16 cellular contexts compared by ENCODE assay signal in the genomic region with DNA sequence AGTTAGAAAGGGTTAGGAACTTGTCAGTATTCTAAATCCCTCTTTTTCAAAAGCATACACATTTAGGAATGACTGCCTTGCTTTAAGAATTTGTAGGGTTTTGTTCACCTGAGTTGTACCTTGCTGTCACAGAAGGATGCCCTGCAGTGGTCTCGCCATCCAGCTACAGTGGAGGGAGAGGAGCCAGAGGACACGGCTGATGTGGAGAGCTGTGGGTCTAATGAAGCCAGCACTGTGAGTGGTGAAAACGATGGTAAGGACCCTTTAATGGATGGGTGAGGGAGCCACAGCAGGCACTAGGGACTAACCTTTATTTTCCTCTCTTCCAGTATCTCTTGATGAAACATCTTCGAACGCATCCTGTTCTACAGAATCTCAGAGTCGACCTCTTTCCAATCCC.
"Had no signal": no experiment of that assay in that cellular context is flagged by ENCODE, and none has a peak within 500 bp of the region (broad histone marks: within the 10 kb centered on the region; RNA-seq: fewer than 3 reads in every experiment).

No MANE protein-coding gene starts in this region.

- H3K27ac ChIP-seq: adrenal gland, breast epithelium, gastroesophageal sphincter, pancreas, sigmoid colon, thyroid gland had no signal

- H3K4me1 ChIP-seq: adrenal gland, breast epithelium, gastroesophageal sphincter, sigmoid colon had no signal

- H3K4me3 ChIP-seq: adrenal gland, breast epithelium, gastroesophageal sphincter, pancreas, sigmoid colon, thyroid gland had no signal

- H3K4me3 Mint-ChIP-seq: immature natural killer cell; stimulated activated memory B cell treated with anti-CD40 and anti-IgM and Interleukin-4, amounts not matched to agents 10 μg/mL and 1 μg/mL and 100 μg/mL, for 72 hours; T-helper 2 cell treated with Interferon-gamma antibody and Interleukin-4, amounts not matched to agents 5 μg/mL and 100 μg/mL, for 36 hours had no signal

- DNase-seq: activated CD4-positive, alpha-beta T cell treated with anti-CD3 and anti-CD28 coated beads, Interleukin-2, amount 50 U/mL, for 4 hours; activated T-cell treated with anti-CD3 and anti-CD28 coated beads, Interleukin-2, amount 50 U/mL, for 48 hours; adrenal gland; cerebellar nuclear complex; cortex of kidney; immature natural killer cell; left ventricle myocardium superior; pancreas; sigmoid colon; stimulated activated CD4-positive, alpha-beta T cell treated with anti-CD3 and anti-CD28 coated beads, Interleukin-4, amount 100 ng/mL, for 24 hours; thyroid gland had no signal

- H3K9me3 ChIP-seq: adrenal gland, breast epithelium, gastroesophageal sphincter, pancreas, sigmoid colon, thyroid gland had no signal

- H3K9me3 Mint-ChIP-seq: immature natural killer cell; stimulated activated memory B cell treated with anti-CD40 and anti-IgM and Interleukin-4, amounts not matched to agents 10 μg/mL and 1 μg/mL and 100 μg/mL, for 72 hours; T-helper 2 cell treated with Interferon-gamma antibody and Interleukin-4, amounts not matched to agents 5 μg/mL and 100 μg/mL, for 36 hours had no signal

- H3K27ac Mint-ChIP-seq: T-helper 2 cell treated with Interferon-gamma antibody and Interleukin-4, amounts not matched to agents 5 μg/mL and 100 μg/mL, for 36 hours had no signal

- H3K27me3 Mint-ChIP-seq: stimulated activated memory B cell treated with anti-CD40 and anti-IgM and Interleukin-4, amounts not matched to agents 10 μg/mL and 1 μg/mL and 100 μg/mL, for 72 hours had no signal

- ATAC-seq: esophagus mucosa; gastroesophageal sphincter; left ventricle myocardium superior; pancreas; stimulated activated memory B cell treated with anti-CD40 and anti-IgM and Interleukin-4, amounts not matched to agents 10 μg/mL and 1 μg/mL and 100 μg/mL, for 72 hours had no signal

- H3K27me3 ChIP-seq: adrenal gland, breast epithelium, gastroesophageal sphincter, pancreas, sigmoid colon, thyroid gland had no signal
